Comparison of ENCODE assay signal across 8 cellular contexts in genomic region chr1:144104000-144104677, GRCh38.
DNase-seq lines count a peak whose midpoint lies in the region; ATAC-seq and TF ChIP-seq lines count a peak whose summit lies in the region.
"Not testable (repeated sequence)": the region's sequence is repeated elsewhere in the genome, so short reads cannot be mapped to it uniquely, and the experiment has no call there.

No MANE protein-coding gene starts in this region.

- peaks cover 0 to 14% (median 0%) of the 10 kb centered on the region in 4 donors for H3K9me3 ChIP-seq in upper lobe of left lung

- WGBS in upper lobe of left lung, 2 donors: 84 to 88% methylated on average over 14 of the region's 14 CpGs

- H3K36me3 Mint-ChIP-seq in T-cell: not testable (repeated sequence)

- not testable (repeated sequence) for TF ChIP-seq EP300 in upper lobe of left lung (IDR thresholded peaks at IDR 0.05)

- in situ Hi-C loops in astrocyte of the spinal cord (cut with HindIII; ENCODE audit: low sequenced_read_pairs): not testable (repeated sequence)

- not testable (repeated sequence) for H3K4me3 Mint-ChIP-seq in T-cell

- H3K27me3 Mint-ChIP-seq in T-cell: not testable (repeated sequence)

- CTCF ChIA-PET in T-cell (lab: Charles Lee): not testable (repeated sequence)

- not testable (repeated sequence) for H3K4me1 ChIP-seq in upper lobe of left lung

- DNase-seq in GM12865 (ENCODE audit: low read depth) (peak; percentile 22), T-cell (peak in 32 of 34 experiments; percentile 3 to 60 (median 27)), astrocyte of the spinal cord (ENCODE audit: low read depth, low spot score) (peak; percentile 0), glomerular visceral epithelial cell (ENCODE audit: extremely low spot score) (peak; percentile 27), middle frontal gyrus (ENCODE audit: extremely low spot score, low spot score) (peak; percentile 1), upper lobe of left lung (peak; percentile 70 to 94)
- peak; percentile 73 for DNase-seq in activated CD8-positive, alpha-beta memory T cell treated with anti-CD3 and anti-CD28 coated beads, Interleukin-2, amount 50 U/mL, for 48 hours
- DNase-seq in stimulated activated CD4-positive, alpha-beta T cell treated with anti-CD3 and anti-CD28 coated beads, Interleukin-1b, Interleukin-23, amount 100 ng/mL, for 4 hours (ENCODE audit: low read depth in 2 of 2): peak; percentile 5 to 17

- not testable (repeated sequence) for TF ChIP-seq POLR2A in upper lobe of left lung (IDR thresholded peaks at IDR 0.05)

- H3K9me3 Mint-ChIP-seq in T-cell: not testable (repeated sequence)

- H3K27me3 ChIP-seq in upper lobe of left lung: not testable (repeated sequence)

- TF ChIP-seq CTCF in GM12865 (IDR thresholded peaks at IDR 0.05; ENCODE audit: insufficient read depth, low read depth, low read length, missing control alignments); astrocyte of the spinal cord (IDR thresholded peaks at IDR 0.05; ENCODE audit: low read depth, low read length); upper lobe of left lung (IDR thresholded peaks at IDR 0.05): not testable (repeated sequence)

- not testable (repeated sequence) for H3K4me3 ChIP-seq in GM12865 (ENCODE audit: low read depth, low read length); astrocyte of the spinal cord (ENCODE audit: low read depth, low read length); upper lobe of left lung

- H3K36me3 ChIP-seq in upper lobe of left lung: not testable (repeated sequence)

- H3K4me1 Mint-ChIP-seq in T-cell: not testable (repeated sequence)

- POLR2A ChIA-PET in T-cell (lab: Charles Lee): not testable (repeated sequence)

- not testable (repeated sequence) for H3K27ac ChIP-seq in upper lobe of left lung

- ATAC-seq in T-cell (replicated peaks in 1 of 4): peak in 2 of 4 experiments; percentile 11 to 37
- ATAC-seq in upper lobe of left lung (ENCODE audit: low FRiP score in 2 of 2): peak; percentile 50 to 61

- H3K27ac Mint-ChIP-seq in T-cell: not testable (repeated sequence)

Comparison
In these comparisons a context has a peak if more than half of its experiments do, and no peak if none do; other contexts are left out.
1. DNase-seq: peak in every context shown above with its lines; median percentile 82 in upper lobe of left lung; 73 in activated CD8-positive, alpha-beta memory T cell treated with anti-CD3 and anti-CD28 coated beads, Interleukin-2, amount 50 U/mL, for 48 hours; 27 in T-cell; 27 in glomerular visceral epithelial cell; 22 in GM12865; 11 in stimulated activated CD4-positive, alpha-beta T cell treated with anti-CD3 and anti-CD28 coated beads, Interleukin-1b, Interleukin-23, amount 100 ng/mL, for 4 hours; 1 in middle frontal gyrus; 0 in astrocyte of the spinal cord.